Comparison of ENCODE assay signal across 8 cellular contexts in genomic region chr11:120710354-120711187, GRCh38.
DNase-seq lines count a peak whose midpoint lies in the region; ATAC-seq, FAIRE-seq and TF ChIP-seq lines count a peak whose summit lies in the region.

No MANE protein-coding gene starts in this region.

- ATAC-seq in HG03095 (IDR thresholded peaks at IDR 0.05; ENCODE audit: unreplicated experiment), result peak; percentile 3
- no peak for ATAC-seq in K562
- ATAC-seq in left colon, result no peak

- TF ChIP-seq CTCF in K562 (IDR thresholded peaks at IDR 0.05 in 2 of 3, conservative IDR thresholded peaks at IDR 0.05 in 1 of 3; ENCODE audit: insufficient read depth in 2 of 3, low read depth in 1 of 3, low read length in 3 of 3) (no peak), vagina (IDR thresholded peaks at IDR 0.05) (no peak)

- TF ChIP-seq POLR2A in K562 (conservative IDR thresholded peaks at IDR 0.05) (no peak), vagina (IDR thresholded peaks at IDR 0.05) (no peak)

- no TSS peak for BruUV-seq in K562 (replicated peaks; lab: Mats Ljungman, UMichigan)

- TF ChIP-seq RAD21 in K562 (CRISPR knock-in tag; conservative IDR thresholded peaks at IDR 0.05 in 1 of 2, IDR thresholded peaks at IDR 0.05 in 1 of 2), result no peak

- no peak for FAIRE-seq in K562 (lab: Jason Lieb, UNC)

- no peak for DNase-seq in K562 (ENCODE audit: extremely low read depth in 1 of 4, low spot score in 3 of 4)
- DNase-seq in left colon, result peak; percentile 37 to 51
- DNase-seq in vagina (ENCODE audit: extremely low spot score in 2 of 2), result peak in 1 of 2 donors; percentile 90
- DNase-seq in NCI-H1930 (lab: John Stamatoyannopoulos, UW), result no peak
- DNase-seq in NCI-H187 treated with DMSO at 0.1 percent for 48 hours (lab: John Stamatoyannopoulos, UW), result no peak
- no peak for DNase-seq in SKM-1 (lab: John Stamatoyannopoulos, UW; ENCODE audit: unreplicated experiment)

- CTCF ChIA-PET in K562 (lab: Yijun Ruan, JAX; ENCODE audit: low intra/inter-chr PET ratio), result no interaction called here

- intact Hi-C loops in K562 (cut with micrococcal nuclease) (no loop called here), left colon (cut with DNase I, micrococcal nuclease) (no loop called here), vagina (cut with DNase I) (no loop called here)

- in situ Hi-C loops in K562 (cut with MboI), result no loop called here

- H3K4me3 ChIP-seq in BLaER1 (no peak overlapping the region), K562 (no peak overlapping the region), vagina (no peak overlapping the region)

- WGBS in K562 (ENCODE audit: insufficient coverage, low coverage, missing lambda C conversion rate), result 0% methylated on average over 15 of the region's 15 CpGs

- H3K4me2 ChIP-seq in BLaER1 (peak overlapping the region; percentile 87), K562 (ENCODE audit: insufficient read depth, low read length) (no peak overlapping the region)

- no peak overlapping the region for H2AFZ ChIP-seq in K562 (ENCODE audit: low read depth, low read length)

- H3K9me3 ChIP-seq in BLaER1 (peaks cover 5% of the 10 kb centered on the region; the same call in 1 of the 2 replicates), K562 (replicated peaks; ENCODE audit: control insufficient read depth, insufficient read depth, low read depth, low read length) (no peaks in the 10 kb centered on the region), vagina (no peaks in the 10 kb centered on the region)

- peak overlapping the region; percentile 50; the same call in 1 of the 2 replicates for H3K9ac ChIP-seq in BLaER1
- H3K9ac ChIP-seq in K562 (ENCODE audit: insufficient read depth in 1 of 2, low read depth in 2 of 2, low read length in 2 of 2), result no peak overlapping the region

- H4K20me1 ChIP-seq in BLaER1, result no peaks in the 10 kb centered on the region
- no peaks in the 10 kb centered on the region for H4K20me1 ChIP-seq in K562 (replicated peaks; ENCODE audit: control insufficient read depth, insufficient read depth, low read length)

- H3K4me1 ChIP-seq in BLaER1, result peaks cover 100% of the 10 kb centered on the region
- H3K4me1 ChIP-seq in K562 (replicated peaks in 1 of 2; ENCODE audit: control insufficient read depth in 2 of 2, insufficient read depth in 2 of 2, low read length in 2 of 2), result no peaks in the 10 kb centered on the region
- peaks cover 37% of the 10 kb centered on the region for H3K4me1 ChIP-seq in vagina

- no peak for TF ChIP-seq EP300 in K562 (IDR thresholded peaks at IDR 0.05; ENCODE audit: low read length)

- H3K9me1 ChIP-seq in K562 (ENCODE audit: control insufficient read depth, insufficient read depth, low read length), result no peaks in the 10 kb centered on the region

- no peaks in the 10 kb centered on the region for H3K27me3 ChIP-seq in BLaER1
- peaks cover 10 to 21% of the 10 kb centered on the region in 2 experiments; a peak in 4 of 5 replicates for H3K27me3 ChIP-seq in K562 (ENCODE audit: control insufficient read depth in 2 of 2, insufficient read depth in 2 of 2, low read length in 2 of 2)
- H3K27me3 ChIP-seq in vagina, result no peaks in the 10 kb centered on the region

- H3K36me3 ChIP-seq in BLaER1 (no peaks in the 10 kb centered on the region), K562 (ENCODE audit: control insufficient read depth, insufficient read depth, low read length) (no peaks in the 10 kb centered on the region), vagina (no peaks in the 10 kb centered on the region)

- POLR2A ChIA-PET in K562 (lab: Yijun Ruan, JAX), result no interaction called here

- H3K79me2 ChIP-seq in K562 (ENCODE audit: control insufficient read depth, insufficient read depth, low read length), result no peaks in the 10 kb centered on the region

- H3K27ac ChIP-seq in BLaER1 (peak overlapping the region; percentile 84), K562 (ENCODE audit: extremely low read depth, low read depth, low read length) (no peak overlapping the region), vagina (peak overlapping the region; percentile 63)

TF ChIP-seq in K562, 482 proteins besides CTCF, POLR2A, EP300 and RAD21:
- TF ChIP-seq ETS2 (tag; IDR thresholded peaks at IDR 0.05; ENCODE audit: borderline replicate concordance, poor library complexity, severe bottlenecking) (no peak), MTA3 (IDR thresholded peaks at IDR 0.05; ENCODE audit: borderline replicate concordance) (no peak), USF2 (CRISPR knock-in tag; IDR thresholded peaks at IDR 0.05) (peak; percentile 39)

Comparison
In these comparisons a context has a peak if more than half of its experiments do, and no peak if none do; other contexts are left out.
1. DNase-seq: peak in left colon (2 of 2); none in K562 (0 of 4), NCI-H1930 (0 of 2), NCI-H187 treated with DMSO at 0.1 percent for 48 hours (single experiment) and SKM-1 (single experiment).